2 cellular contexts compared by ENCODE assay signal in the genomic region with DNA sequence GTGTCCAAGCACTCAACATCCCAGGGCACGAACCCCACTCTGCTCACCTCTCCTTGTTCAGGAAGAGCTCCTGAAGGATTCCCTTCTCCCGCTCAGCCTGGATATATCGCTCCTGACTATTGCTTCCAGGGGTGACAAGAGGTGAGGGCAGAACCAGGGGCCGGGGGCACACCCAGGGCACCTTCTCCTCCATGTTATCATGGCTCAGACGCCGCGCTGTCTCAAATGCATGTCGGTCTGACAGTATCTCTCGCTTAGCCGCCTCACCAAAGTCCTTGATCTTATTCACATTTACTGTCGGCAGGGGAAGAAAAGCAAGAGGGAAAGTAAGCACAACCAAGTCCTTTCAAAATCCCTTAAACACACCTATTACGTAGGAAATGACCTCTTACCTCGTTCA.
TF ChIP-seq lines count a peak whose summit lies in the region.

No MANE protein-coding gene starts in this region.

TF ChIP-seq in HepG2, 621 proteins besides CTCF, POLR2A, EP300 and RAD21:
- TF ChIP-seq ZNF644 (CRISPR knock-in tag; IDR thresholded peaks at IDR 0.05; ENCODE audit: low read depth) (no peak), NFIB (CRISPR knock-in tag; IDR thresholded peaks at IDR 0.05; ENCODE audit: borderline replicate concordance) (no peak), ZNF766 (CRISPR knock-in tag; IDR thresholded peaks at IDR 0.05; ENCODE audit: borderline replicate concordance) (no peak), ZNF441 (CRISPR knock-in tag; IDR thresholded peaks at IDR 0.05; ENCODE audit: borderline replicate concordance) (no peak), DPF2 (CRISPR knock-in tag; IDR thresholded peaks at IDR 0.05; ENCODE audit: borderline replicate concordance, low read depth) (no peak), NCOA1 (CRISPR knock-in tag; IDR thresholded peaks at IDR 0.05) (no peak), ATRX (CRISPR knock-in tag; IDR thresholded peaks at IDR 0.05; ENCODE audit: borderline replicate concordance) (no peak)
- TF ChIP-seq, protein P1, sequence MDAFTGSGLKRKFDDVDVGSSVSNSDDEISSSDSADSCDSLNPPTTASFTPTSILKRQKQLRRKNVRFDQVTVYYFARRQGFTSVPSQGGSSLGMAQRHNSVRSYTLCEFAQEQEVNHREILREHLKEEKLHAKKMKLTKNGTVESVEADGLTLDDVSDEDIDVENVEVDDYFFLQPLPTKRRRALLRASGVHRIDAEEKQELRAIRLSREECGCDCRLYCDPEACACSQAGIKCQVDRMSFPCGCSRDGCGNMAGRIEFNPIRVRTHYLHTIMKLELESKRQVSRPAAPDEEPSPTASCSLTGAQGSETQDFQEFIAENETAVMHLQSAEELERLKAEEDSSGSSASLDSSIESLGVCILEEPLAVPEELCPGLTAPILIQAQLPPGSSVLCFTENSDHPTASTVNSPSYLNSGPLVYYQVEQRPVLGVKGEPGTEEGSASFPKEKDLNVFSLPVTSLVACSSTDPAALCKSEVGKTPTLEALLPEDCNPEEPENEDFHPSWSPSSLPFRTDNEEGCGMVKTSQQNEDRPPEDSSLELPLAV (CRISPR knock-in tag; conservative IDR thresholded peaks at IDR 0.05; ENCODE audit: low read depth), result no peak
- TF ChIP-seq, protein P2, sequence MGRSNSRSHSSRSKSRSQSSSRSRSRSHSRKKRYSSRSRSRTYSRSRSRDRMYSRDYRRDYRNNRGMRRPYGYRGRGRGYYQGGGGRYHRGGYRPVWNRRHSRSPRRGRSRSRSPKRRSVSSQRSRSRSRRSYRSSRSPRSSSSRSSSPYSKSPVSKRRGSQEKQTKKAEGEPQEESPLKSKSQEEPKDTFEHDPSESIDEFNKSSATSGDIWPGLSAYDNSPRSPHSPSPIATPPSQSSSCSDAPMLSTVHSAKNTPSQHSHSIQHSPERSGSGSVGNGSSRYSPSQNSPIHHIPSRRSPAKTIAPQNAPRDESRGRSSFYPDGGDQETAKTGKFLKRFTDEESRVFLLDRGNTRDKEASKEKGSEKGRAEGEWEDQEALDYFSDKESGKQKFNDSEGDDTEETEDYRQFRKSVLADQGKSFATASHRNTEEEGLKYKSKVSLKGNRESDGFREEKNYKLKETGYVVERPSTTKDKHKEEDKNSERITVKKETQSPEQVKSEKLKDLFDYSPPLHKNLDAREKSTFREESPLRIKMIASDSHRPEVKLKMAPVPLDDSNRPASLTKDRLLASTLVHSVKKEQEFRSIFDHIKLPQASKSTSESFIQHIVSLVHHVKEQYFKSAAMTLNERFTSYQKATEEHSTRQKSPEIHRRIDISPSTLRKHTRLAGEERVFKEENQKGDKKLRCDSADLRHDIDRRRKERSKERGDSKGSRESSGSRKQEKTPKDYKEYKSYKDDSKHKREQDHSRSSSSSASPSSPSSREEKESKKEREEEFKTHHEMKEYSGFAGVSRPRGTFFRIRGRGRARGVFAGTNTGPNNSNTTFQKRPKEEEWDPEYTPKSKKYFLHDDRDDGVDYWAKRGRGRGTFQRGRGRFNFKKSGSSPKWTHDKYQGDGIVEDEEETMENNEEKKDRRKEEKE (IDR thresholded peaks at IDR 0.05), result no peak
- TF ChIP-seq, protein P3, sequence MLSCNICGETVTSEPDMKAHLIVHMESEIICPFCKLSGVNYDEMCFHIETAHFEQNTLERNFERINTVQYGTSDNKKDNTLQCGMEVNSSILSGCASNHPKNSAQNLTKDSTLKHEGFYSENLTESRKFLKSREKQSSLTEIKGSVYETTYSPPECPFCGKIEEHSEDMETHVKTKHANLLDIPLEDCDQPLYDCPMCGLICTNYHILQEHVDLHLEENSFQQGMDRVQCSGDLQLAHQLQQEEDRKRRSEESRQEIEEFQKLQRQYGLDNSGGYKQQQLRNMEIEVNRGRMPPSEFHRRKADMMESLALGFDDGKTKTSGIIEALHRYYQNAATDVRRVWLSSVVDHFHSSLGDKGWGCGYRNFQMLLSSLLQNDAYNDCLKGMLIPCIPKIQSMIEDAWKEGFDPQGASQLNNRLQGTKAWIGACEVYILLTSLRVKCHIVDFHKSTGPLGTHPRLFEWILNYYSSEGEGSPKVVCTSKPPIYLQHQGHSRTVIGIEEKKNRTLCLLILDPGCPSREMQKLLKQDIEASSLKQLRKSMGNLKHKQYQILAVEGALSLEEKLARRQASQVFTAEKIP (CRISPR knock-in tag; IDR thresholded peaks at IDR 0.05; ENCODE audit: borderline replicate concordance), result no peak
- TF ChIP-seq, protein P4, sequence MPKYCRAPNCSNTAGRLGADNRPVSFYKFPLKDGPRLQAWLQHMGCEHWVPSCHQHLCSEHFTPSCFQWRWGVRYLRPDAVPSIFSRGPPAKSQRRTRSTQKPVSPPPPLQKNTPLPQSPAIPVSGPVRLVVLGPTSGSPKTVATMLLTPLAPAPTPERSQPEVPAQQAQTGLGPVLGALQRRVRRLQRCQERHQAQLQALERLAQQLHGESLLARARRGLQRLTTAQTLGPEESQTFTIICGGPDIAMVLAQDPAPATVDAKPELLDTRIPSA (CRISPR knock-in tag; IDR thresholded peaks at IDR 0.05; ENCODE audit: borderline replicate concordance), result no peak
TF ChIP-seq in HepG2: peak in this region for 0.

TF ChIP-seq in HCT116, 20 proteins besides CTCF, POLR2A, EP300 and RAD21:
- TF ChIP-seq EZH2 (IDR thresholded peaks at IDR 0.05), result no peak
- TF ChIP-seq, protein P5, sequence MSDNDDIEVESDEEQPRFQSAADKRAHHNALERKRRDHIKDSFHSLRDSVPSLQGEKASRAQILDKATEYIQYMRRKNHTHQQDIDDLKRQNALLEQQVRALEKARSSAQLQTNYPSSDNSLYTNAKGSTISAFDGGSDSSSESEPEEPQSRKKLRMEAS (IDR thresholded peaks at IDR 0.05), result no peak
- no peak for TF ChIP-seq ZFX (IDR thresholded peaks at IDR 0.05)
- TF ChIP-seq CBX3 (IDR thresholded peaks at IDR 0.05; ENCODE audit: low read depth), result no peak
- TF ChIP-seq JUND (IDR thresholded peaks at IDR 0.05), result no peak
- no peak for TF ChIP-seq TCF7L2 (IDR thresholded peaks at IDR 0.05; ENCODE audit: borderline replicate concordance, extremely low read depth, insufficient read depth, insufficient read length)
- no peak for TF ChIP-seq CEBPB (IDR thresholded peaks at IDR 0.05; ENCODE audit: low read depth)
- no peak for TF ChIP-seq FOSL1 (IDR thresholded peaks at IDR 0.05; ENCODE audit: low read depth)
- TF ChIP-seq, protein P6, sequence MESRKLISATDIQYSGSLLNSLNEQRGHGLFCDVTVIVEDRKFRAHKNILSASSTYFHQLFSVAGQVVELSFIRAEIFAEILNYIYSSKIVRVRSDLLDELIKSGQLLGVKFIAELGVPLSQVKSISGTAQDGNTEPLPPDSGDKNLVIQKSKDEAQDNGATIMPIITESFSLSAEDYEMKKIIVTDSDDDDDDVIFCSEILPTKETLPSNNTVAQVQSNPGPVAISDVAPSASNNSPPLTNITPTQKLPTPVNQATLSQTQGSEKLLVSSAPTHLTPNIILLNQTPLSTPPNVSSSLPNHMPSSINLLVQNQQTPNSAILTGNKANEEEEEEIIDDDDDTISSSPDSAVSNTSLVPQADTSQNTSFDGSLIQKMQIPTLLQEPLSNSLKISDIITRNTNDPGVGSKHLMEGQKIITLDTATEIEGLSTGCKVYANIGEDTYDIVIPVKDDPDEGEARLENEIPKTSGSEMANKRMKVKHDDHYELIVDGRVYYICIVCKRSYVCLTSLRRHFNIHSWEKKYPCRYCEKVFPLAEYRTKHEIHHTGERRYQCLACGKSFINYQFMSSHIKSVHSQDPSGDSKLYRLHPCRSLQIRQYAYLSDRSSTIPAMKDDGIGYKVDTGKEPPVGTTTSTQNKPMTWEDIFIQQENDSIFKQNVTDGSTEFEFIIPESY (IDR thresholded peaks at IDR 0.05; ENCODE audit: extremely low read depth, insufficient replicate concordance, low read length), result no peak
- TF ChIP-seq SIN3A (IDR thresholded peaks at IDR 0.05; ENCODE audit: low read depth), result no peak
- TF ChIP-seq, protein P7, sequence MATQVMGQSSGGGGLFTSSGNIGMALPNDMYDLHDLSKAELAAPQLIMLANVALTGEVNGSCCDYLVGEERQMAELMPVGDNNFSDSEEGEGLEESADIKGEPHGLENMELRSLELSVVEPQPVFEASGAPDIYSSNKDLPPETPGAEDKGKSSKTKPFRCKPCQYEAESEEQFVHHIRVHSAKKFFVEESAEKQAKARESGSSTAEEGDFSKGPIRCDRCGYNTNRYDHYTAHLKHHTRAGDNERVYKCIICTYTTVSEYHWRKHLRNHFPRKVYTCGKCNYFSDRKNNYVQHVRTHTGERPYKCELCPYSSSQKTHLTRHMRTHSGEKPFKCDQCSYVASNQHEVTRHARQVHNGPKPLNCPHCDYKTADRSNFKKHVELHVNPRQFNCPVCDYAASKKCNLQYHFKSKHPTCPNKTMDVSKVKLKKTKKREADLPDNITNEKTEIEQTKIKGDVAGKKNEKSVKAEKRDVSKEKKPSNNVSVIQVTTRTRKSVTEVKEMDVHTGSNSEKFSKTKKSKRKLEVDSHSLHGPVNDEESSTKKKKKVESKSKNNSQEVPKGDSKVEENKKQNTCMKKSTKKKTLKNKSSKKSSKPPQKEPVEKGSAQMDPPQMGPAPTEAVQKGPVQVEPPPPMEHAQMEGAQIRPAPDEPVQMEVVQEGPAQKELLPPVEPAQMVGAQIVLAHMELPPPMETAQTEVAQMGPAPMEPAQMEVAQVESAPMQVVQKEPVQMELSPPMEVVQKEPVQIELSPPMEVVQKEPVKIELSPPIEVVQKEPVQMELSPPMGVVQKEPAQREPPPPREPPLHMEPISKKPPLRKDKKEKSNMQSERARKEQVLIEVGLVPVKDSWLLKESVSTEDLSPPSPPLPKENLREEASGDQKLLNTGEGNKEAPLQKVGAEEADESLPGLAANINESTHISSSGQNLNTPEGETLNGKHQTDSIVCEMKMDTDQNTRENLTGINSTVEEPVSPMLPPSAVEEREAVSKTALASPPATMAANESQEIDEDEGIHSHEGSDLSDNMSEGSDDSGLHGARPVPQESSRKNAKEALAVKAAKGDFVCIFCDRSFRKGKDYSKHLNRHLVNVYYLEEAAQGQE (IDR thresholded peaks at IDR 0.05; ENCODE audit: low read depth), result no peak
- TF ChIP-seq, protein P8, sequence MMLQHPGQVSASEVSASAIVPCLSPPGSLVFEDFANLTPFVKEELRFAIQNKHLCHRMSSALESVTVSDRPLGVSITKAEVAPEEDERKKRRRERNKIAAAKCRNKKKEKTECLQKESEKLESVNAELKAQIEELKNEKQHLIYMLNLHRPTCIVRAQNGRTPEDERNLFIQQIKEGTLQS (IDR thresholded peaks at IDR 0.05), result no peak
- no peak for TF ChIP-seq POLR2AphosphoS5 (IDR thresholded peaks at IDR 0.05; ENCODE audit: low read depth, low read length)
- TF ChIP-seq YY1 (IDR thresholded peaks at IDR 0.05; ENCODE audit: extremely low read depth, insufficient replicate concordance, low read depth, low read length), result no peak
- TF ChIP-seq EGR1 (IDR thresholded peaks at IDR 0.05; ENCODE audit: low read depth), result no peak
- TF ChIP-seq SRF (IDR thresholded peaks at IDR 0.05; ENCODE audit: low read depth), result no peak
- TF ChIP-seq ZNF274 (IDR thresholded peaks at IDR 0.05; ENCODE audit: low read depth, low read length), result no peak
- TF ChIP-seq SP1 (IDR thresholded peaks at IDR 0.05; ENCODE audit: low read depth), result no peak
